Comparison of ENCODE assay signal across 8 cellular contexts in the genomic region with DNA sequence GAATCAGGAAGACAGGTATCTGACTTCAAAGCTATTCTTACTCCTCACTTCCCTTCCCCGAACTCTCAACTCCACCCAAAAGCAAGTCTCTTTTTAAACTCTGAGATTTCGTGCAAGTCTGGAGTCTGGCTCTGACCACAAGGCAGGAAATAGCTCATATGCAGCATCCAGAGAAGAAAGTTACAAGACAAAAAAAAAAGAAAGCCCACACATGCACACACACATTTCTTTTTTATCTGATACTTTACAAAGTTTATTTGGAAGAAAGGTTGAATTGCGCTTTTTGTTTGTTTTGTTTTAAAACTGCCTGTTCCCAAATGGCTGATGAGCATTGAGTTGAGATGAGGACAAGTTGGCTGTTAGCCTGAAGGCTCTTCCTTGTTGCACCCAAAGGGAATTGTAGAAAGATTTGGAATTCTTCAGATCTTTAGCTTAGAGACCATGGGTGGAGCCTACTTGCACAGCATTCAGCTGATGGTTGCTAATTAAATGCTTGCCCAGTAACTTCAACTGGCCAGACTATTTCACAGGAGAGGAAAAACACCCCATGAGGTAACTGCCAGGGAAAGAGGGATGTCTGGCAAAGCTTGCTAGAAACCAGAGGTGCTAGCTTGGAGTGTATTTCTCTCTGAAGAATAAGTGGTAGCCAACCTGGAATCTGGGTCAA.
DNase-seq lines count a peak whose midpoint lies in the region; ATAC-seq and TF ChIP-seq lines count a peak whose summit lies in the region.

No MANE protein-coding gene starts in this region.

- TF ChIP-seq POLR2A in erythroblast (IDR thresholded peaks at IDR 0.05; ENCODE audit: low read length): no peak

- no peaks in the 10 kb centered on the region for H3K36me3 ChIP-seq in skeletal muscle satellite cell (ENCODE audit: insufficient read depth, low read length)

- no peaks in the 10 kb centered on the region for H3K4me1 ChIP-seq in skeletal muscle satellite cell (ENCODE audit: control insufficient read depth, insufficient read depth, low read length)

- no peak overlapping the region for H3K9ac ChIP-seq in skeletal muscle satellite cell (ENCODE audit: low read depth, low read length)

- ATAC-seq in GM18870 (IDR thresholded peaks at IDR 0.05; ENCODE audit: unreplicated experiment) (peak; percentile 99), HG02763 (IDR thresholded peaks at IDR 0.05; ENCODE audit: unreplicated experiment) (peak; percentile 97)

- H3K27me3 ChIP-seq in skeletal muscle satellite cell (ENCODE audit: control insufficient read depth, insufficient read depth, low read length): no peaks in the 10 kb centered on the region

- peak overlapping the region; percentile 15 for H3K4me2 ChIP-seq in skeletal muscle satellite cell (ENCODE audit: low read length)

- H3K4me3 ChIP-seq in skeletal muscle satellite cell (ENCODE audit: low read length): no peak overlapping the region

- no peaks in the 10 kb centered on the region for H3K9me3 ChIP-seq in skeletal muscle satellite cell (replicated peaks; ENCODE audit: low read length)

- DNase-seq in SK-MEL-5 (ENCODE audit: low read depth, low spot score) (peak; percentile 15), epidermal melanocyte (ENCODE audit: insufficient read length, low spot score) (peak; percentile 55), erythroblast (lab: John Stamatoyannopoulos, UW) (no peak), NCI-H526 treated with DMSO at 0.1 percent for 48 hours (lab: John Stamatoyannopoulos, UW) (no peak), DMS153 treated with DMSO at 0.1 percent for 48 hours (lab: John Stamatoyannopoulos, UW; ENCODE audit: unreplicated experiment) (no peak)

- in situ Hi-C loops in SK-MEL-5 (cut with HindIII; ENCODE audit: low pct_unique_long_range_greater_than_20kb, low sequenced_read_pairs): no loop called here

Comparison
In these comparisons a context has a peak if more than half of its experiments do, and no peak if none do; other contexts are left out.
1. DNase-seq: peak in SK-MEL-5 (single experiment) and epidermal melanocyte (single experiment); none in erythroblast (0 of 2), NCI-H526 treated with DMSO at 0.1 percent for 48 hours (single experiment) and DMS153 treated with DMSO at 0.1 percent for 48 hours (single experiment).